In the genomic region with DNA sequence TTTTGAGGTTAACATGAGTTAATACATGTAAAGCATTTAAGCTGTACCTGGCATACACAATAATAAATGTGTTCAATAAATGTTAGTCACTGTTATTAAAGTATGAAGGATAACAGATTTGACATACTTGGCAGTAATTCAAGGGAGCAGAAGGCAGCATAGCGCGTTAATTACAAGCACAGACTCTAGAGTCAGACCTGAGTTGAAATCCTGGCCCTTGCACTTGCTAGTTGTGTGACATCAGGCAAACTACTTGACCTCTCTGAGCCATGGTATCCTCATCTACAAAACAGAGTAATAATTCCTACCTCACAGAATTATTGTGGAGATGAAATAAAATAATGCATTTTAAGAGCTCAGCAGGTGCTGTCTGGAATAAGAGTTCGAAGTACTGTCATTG, we compare ENCODE assay signal across 15 cellular contexts. TPM values are rescaled to one million over a fixed set of nuclear protein-coding genes. Genes with fewer than 3 reads are reported as not detected.
DNase-seq lines count a peak whose midpoint lies in the region; ATAC-seq, FAIRE-seq and TF ChIP-seq lines count a peak whose summit lies in the region.
"Had no signal": no experiment of that assay in that cellular context is flagged by ENCODE, and none has a peak within 500 bp of the region (broad histone marks: within the 10 kb centered on the region; RNA-seq: fewer than 3 reads in every experiment).

No MANE protein-coding gene starts in this region.

- H3K4me3 ChIP-seq in HEK293 (ENCODE audit: low read depth, low read length) (no peak overlapping the region), endothelial cell of umbilical vein (replicated peaks in 1 of 3; ENCODE audit: insufficient read depth in 1 of 3, low read depth in 1 of 3, low read length in 3 of 3) (no peak overlapping the region), stomach (no peak overlapping the region), HepG2 (replicated peaks in 1 of 3; ENCODE audit: insufficient read depth in 1 of 3, low read depth in 2 of 3, low read length in 3 of 3) (no peak overlapping the region)

- TF ChIP-seq EP300 in stomach (IDR thresholded peaks at IDR 0.05) (no peak), HepG2 (IDR thresholded peaks at IDR 0.05; ENCODE audit: low read depth in 2 of 2, low read length in 2 of 2) (no peak), HepG2 (CRISPR knock-in tag; IDR thresholded peaks at IDR 0.05; ENCODE audit: borderline replicate concordance) (no peak)

- no peak overlapping the region for H2AFZ ChIP-seq in endothelial cell of umbilical vein (ENCODE audit: low read depth, low read length)
- H2AFZ ChIP-seq in HepG2 (ENCODE audit: low read length): no peak overlapping the region

- no peak overlapping the region for H3K4me2 ChIP-seq in endothelial cell of umbilical vein (ENCODE audit: insufficient read depth, low read length)
- no peak overlapping the region for H3K4me2 ChIP-seq in HepG2 (ENCODE audit: low read depth, low read length)

- in situ Hi-C loops in HepG2 (cut with HindIII; ENCODE audit: extremely low pct_ligation_motif_present, low pct_unique_long_range_greater_than_20kb): no loop called here

- H4K20me1 ChIP-seq in endothelial cell of umbilical vein (replicated peaks; ENCODE audit: control insufficient read depth, extremely low read depth, insufficient read depth, low read length) (no peaks in the 10 kb centered on the region), HepG2 (ENCODE audit: insufficient read depth, low read length) (no peaks in the 10 kb centered on the region)

- DNase-seq in NCI-H69 (lab: John Stamatoyannopoulos, UW): peak; percentile 30
- DNase-seq in endothelial cell of umbilical vein (ENCODE audit: low read depth, low spot score): peak; percentile 23
- DNase-seq in stomach: no peak
- DNase-seq in stimulated activated CD4-positive, alpha-beta T cell treated with anti-CD3 and anti-CD28 coated beads, Interleukin-1b, Interleukin-23, amount 100 ng/mL, for 48 hours: no peak
- DNase-seq in HepG2 (ENCODE audit: low spot score): no peak
- DNase-seq: COR-L47, H7, NCI-H1930, NCI-H510A treated with DMSO at 0.1 percent for 48 hours, SHP77 treated with DMSO at 0.1 percent for 48 hours had no signal

- H3K4me1 ChIP-seq in HEK293 (ENCODE audit: control insufficient read depth, insufficient read depth, low read length) (0 out of 2 replicates have a peak, but pooled peaks cover 4% of the 10 kb centered on the region), endothelial cell of umbilical vein (ENCODE audit: control insufficient read depth, extremely low read depth, insufficient read depth, low read length) (peaks cover 53% of the 10 kb centered on the region), stomach (peaks cover 44 to 97% (median 69%) of the 10 kb centered on the region in 4 donors), HepG2 (ENCODE audit: insufficient read depth, low read length) (peaks cover 37% of the 10 kb centered on the region)

- FAIRE-seq in endothelial cell of umbilical vein (lab: Jason Lieb, UNC): no peak
- no peak for FAIRE-seq in HepG2 (lab: Jason Lieb, UNC)

- H3K9me1 ChIP-seq in endothelial cell of umbilical vein (replicated peaks; ENCODE audit: control insufficient read depth, extremely low read depth, insufficient read depth, low read length): no peaks in the 10 kb centered on the region

- H3K9ac ChIP-seq in endothelial cell of umbilical vein (replicated peaks; ENCODE audit: extremely low read depth, insufficient read depth, low read length): no peak overlapping the region
- no peak overlapping the region for H3K9ac ChIP-seq in HepG2 (ENCODE audit: insufficient read depth, low read depth, low read length)

- dilution Hi-C loops in endothelial cell of umbilical vein (cut with MboI; ENCODE audit: extremely low pct_ligation_motif_present, low sequenced_read_pairs): no loop called here

- H3K27ac ChIP-seq in HEK293 (ENCODE audit: extremely low read depth, low read depth, low read length) (no peak overlapping the region), endothelial cell of umbilical vein (ENCODE audit: insufficient read depth, low read depth, low read length) (no peak overlapping the region), stomach (peak overlapping the region in 3 of 5 donors; percentile 64 to 79 (median 78)), HepG2 (ENCODE audit: extremely low read length, insufficient read depth, low read length) (no peak overlapping the region)

- CTCF ChIA-PET in HEK293 (lab: Yijun Ruan, JAX): no interaction called here
- CTCF ChIA-PET in endothelial cell of umbilical vein (lab: Charles Lee): interaction anchor here (1.0 kb wide), 1 partner anchor 62 kb away, joined by 3 read pairs; no protein-coding TSS in a partner anchor
- CTCF ChIA-PET in HepG2 (lab: Yijun Ruan, JAX; ENCODE audit: low intra/inter-chr PET ratio, low total read pairs): no interaction called here

- TF ChIP-seq CTCF in HEK293 (tag by site-specific recombination; IDR thresholded peaks at IDR 0.05) (no peak), endothelial cell of umbilical vein (IDR thresholded peaks at IDR 0.05; ENCODE audit: extremely low read depth in 1 of 2, insufficient read depth in 1 of 2, low read depth in 1 of 2, low read length in 2 of 2) (no peak), stomach (IDR thresholded peaks at IDR 0.05) (no peak), HepG2 (CRISPR knock-in tag; IDR thresholded peaks at IDR 0.05) (no peak)

- 31 to 62% (median 49%) methylated on average over 3 of the region's 3 CpGs for WGBS in stomach, 5 donors
- WGBS in HepG2 (ENCODE audit: low lambda C conversion rate): 100% methylated on average over 3 of the region's 3 CpGs

- BruUV-seq in endothelial cell of umbilical vein (replicated peaks; lab: Mats Ljungman, UMichigan): no TSS peak
- BruUV-seq in HepG2 (replicated peaks; lab: Mats Ljungman, UMichigan): no TSS peak

- no peak for TF ChIP-seq RAD21 in HepG2 (CRISPR knock-in tag; IDR thresholded peaks at IDR 0.05)

- ATAC-seq in HepG2 (no peak), HG03457 (IDR thresholded peaks at IDR 0.05; ENCODE audit: unreplicated experiment) (no peak)

- POLR2A ChIA-PET in HEK293 (lab: Yijun Ruan, JAX): no interaction called here
- POLR2A ChIA-PET in endothelial cell of umbilical vein (lab: Charles Lee): no interaction called here
- POLR2A ChIA-PET in HepG2 (lab: Yijun Ruan, JAX): no interaction called here

- intact Hi-C loops in endothelial cell of umbilical vein (cut with micrococcal nuclease) (no loop called here), stomach (cut with DNase I; ENCODE audit: low total_unique reads) (no loop called here), HepG2 (cut with micrococcal nuclease; ENCODE audit: unreplicated experiment) (no loop called here)

- H3K27me3 ChIP-seq in endothelial cell of umbilical vein (ENCODE audit: control insufficient read depth in 2 of 2, insufficient read depth in 2 of 2, low read length in 2 of 2) (no peaks in the 10 kb centered on the region), stomach (no peaks in the 10 kb centered on the region), HepG2 (ENCODE audit: control insufficient read depth in 1 of 2, insufficient read depth in 2 of 2, low read length in 2 of 2) (no peaks in the 10 kb centered on the region)

- peaks cover 17% of the 10 kb centered on the region for H3K79me2 ChIP-seq in endothelial cell of umbilical vein (ENCODE audit: control insufficient read depth, insufficient read depth, low read length)
- peaks cover 7% of the 10 kb centered on the region for H3K79me2 ChIP-seq in HepG2 (ENCODE audit: insufficient read depth, low read length)

- H3K36me3 ChIP-seq in HEK293 (ENCODE audit: control insufficient read depth in 2 of 2, insufficient read depth in 1 of 2, low read length in 2 of 2) (no peaks in the 10 kb centered on the region), endothelial cell of umbilical vein (ENCODE audit: control insufficient read depth in 2 of 2, extremely low read depth in 1 of 2, insufficient read depth in 2 of 2, low read length in 2 of 2) (peaks cover 0 to 3% of the 10 kb centered on the region in 2 experiments), stomach (no peaks in the 10 kb centered on the region), HepG2 (replicated peaks in 1 of 2; ENCODE audit: control insufficient read depth in 1 of 2, insufficient read depth in 2 of 2, low read length in 2 of 2) (no peaks in the 10 kb centered on the region)

- H3K9me3 ChIP-seq in HEK293 (ENCODE audit: control insufficient read depth, insufficient read depth, low read depth, low read length) (no peaks in the 10 kb centered on the region), endothelial cell of umbilical vein (replicated peaks; ENCODE audit: control insufficient read depth, insufficient read depth, low read length) (no peaks in the 10 kb centered on the region), stomach (no peaks in the 10 kb centered on the region), HepG2 (ENCODE audit: low read length) (no peaks in the 10 kb centered on the region)

- no peak for TF ChIP-seq POLR2A in endothelial cell of umbilical vein (IDR thresholded peaks at IDR 0.05; ENCODE audit: low read depth, low read length)
- TF ChIP-seq POLR2A in stomach (IDR thresholded peaks at IDR 0.05): no peak
- TF ChIP-seq POLR2A in HepG2 (IDR thresholded peaks at IDR 0.05; ENCODE audit: insufficient read depth in 1 of 2, low read depth in 2 of 2, low read length in 2 of 2): no peak

RNA-seq across cellular contexts. Expression of gene IFT122, which starts 5.4 kb away (rescaled TPM):
- total RNA-seq in endothelial cell of umbilical vein: 36.6 and 41.7 TPM in 2 replicates
- 38.4 and 44.3 TPM in 2 replicates for polyA plus RNA-seq in endothelial cell of umbilical vein
- polyA plus RNA-seq in endothelial cell of umbilical vein (2011; cell fraction: cytosol; rRNA removed): 26.1 and 28.0 TPM in 2 replicates
- 105 and 116 TPM in 2 replicates for polyA plus RNA-seq in endothelial cell of umbilical vein (2011; cell fraction: nucleus; rRNA removed)
- 18.0 and 23.9 TPM in 2 replicates for polyA plus RNA-seq in endothelial cell of umbilical vein (2012)
- polyA minus RNA-seq in endothelial cell of umbilical vein: 67.1 and 91.1 TPM in 2 replicates
- polyA minus RNA-seq in endothelial cell of umbilical vein (2011; cell fraction: cytosol; rRNA and poly(A)+ RNA removed): 9.4 TPM
- 56.9 and 73.7 TPM in 2 replicates for polyA minus RNA-seq in endothelial cell of umbilical vein (2011; cell fraction: nucleus; rRNA and poly(A)+ RNA removed)
- 100 to 1,000 TPM in 2 of 5 donors, 10 to 100 TPM in 2, 1 to 10 TPM in 1; 9.9 to 163 (median 61.5) TPM for total RNA-seq in stomach
- 10 to 100 TPM; 12.3 to 17.0 (median 13.9) TPM for polyA plus RNA-seq in stomach
- total RNA-seq in HepG2 (2016; rRNA removed; fragmentation: Illumina TruSeq; extraction: Trizol): 10.3 and 10.8 TPM in 2 replicates
- 1.7 and 3.1 TPM in 2 replicates for total RNA-seq in HepG2 (2016; cell fraction: cytosol; rRNA removed; fragmentation: Illumina TruSeq; extraction: Trizol; ENCODE audit: low read depth)
- total RNA-seq in HepG2 (2016; cell fraction: insoluble cytoplasmic fraction; rRNA removed; fragmentation: Illumina TruSeq; extraction: Trizol): 9.7 and 10.0 TPM in 2 replicates
- total RNA-seq in HepG2 (2016; cell fraction: membrane; rRNA removed; fragmentation: Illumina TruSeq; extraction: Trizol): 3.2 and 3.8 TPM in 2 replicates
- total RNA-seq in HepG2 (2016; cell fraction: nucleus; rRNA removed; fragmentation: Illumina TruSeq; extraction: Trizol): 13.1 and 17.6 TPM in 2 replicates
- polyA plus RNA-seq in HepG2 (2011; rRNA removed): 9.1 and 10.1 TPM in 2 replicates
- 6.0 and 7.1 TPM in 2 replicates for polyA plus RNA-seq in HepG2 (2011; cell fraction: cytosol; rRNA removed)
- polyA plus RNA-seq in HepG2 (2011; cell fraction: nucleus; rRNA removed): 39.5 and 68.7 TPM in 2 replicates
- polyA plus RNA-seq in HepG2 (2012): 8.5 and 8.9 TPM in 2 replicates
- polyA plus RNA-seq in HepG2 (2016; cell fraction: cytosol; fragmentation: Illumina TruSeq; extraction: Trizol; ENCODE audit: low read depth): 1.0 and 2.0 TPM in 2 replicates
- polyA plus RNA-seq in HepG2 (2016; cell fraction: insoluble cytoplasmic fraction; fragmentation: Illumina TruSeq; extraction: Trizol; ENCODE audit: low read depth): 6.8 and 7.9 TPM in 2 replicates
- polyA plus RNA-seq in HepG2 (2016; cell fraction: membrane; fragmentation: Illumina TruSeq; extraction: Trizol; ENCODE audit: low read depth): 1.5 and 2.2 TPM in 2 replicates
- 31.1 and 32.0 TPM in 2 replicates for polyA plus RNA-seq in HepG2 (2016; cell fraction: nucleus; fragmentation: Illumina TruSeq; extraction: Trizol; ENCODE audit: insufficient read depth, low read depth)
- 44.2 and 53.6 TPM in 2 replicates for polyA minus RNA-seq in HepG2 (2011; rRNA and poly(A)+ RNA removed; ENCODE audit: low replicate concordance)
- 4.7 and 7.2 TPM in 2 replicates for polyA minus RNA-seq in HepG2 (2011; cell fraction: cytosol; rRNA and poly(A)+ RNA removed)
- 22.0 and 30.6 TPM in 2 replicates for polyA minus RNA-seq in HepG2 (2011; cell fraction: nucleus; rRNA and poly(A)+ RNA removed)

RNA-seq across cellular contexts. Expression of gene MBD4, which starts 5.7 kb away (rescaled TPM):
- total RNA-seq in endothelial cell of umbilical vein: 33.2 and 39.5 TPM in 2 replicates
- polyA plus RNA-seq in endothelial cell of umbilical vein: 11.0 and 17.4 TPM in 2 replicates
- polyA plus RNA-seq in endothelial cell of umbilical vein (2011; cell fraction: cytosol; rRNA removed): 19.7 and 19.8 TPM in 2 replicates
- 54.2 and 68.8 TPM in 2 replicates for polyA plus RNA-seq in endothelial cell of umbilical vein (2011; cell fraction: nucleus; rRNA removed)
- polyA plus RNA-seq in endothelial cell of umbilical vein (2012): 16.1 and 22.9 TPM in 2 replicates
- 14.0 and 16.5 TPM in 2 replicates for polyA minus RNA-seq in endothelial cell of umbilical vein
- polyA minus RNA-seq in endothelial cell of umbilical vein (2011; cell fraction: cytosol; rRNA and poly(A)+ RNA removed): 28.5 TPM
- polyA minus RNA-seq in endothelial cell of umbilical vein (2011; cell fraction: nucleus; rRNA and poly(A)+ RNA removed): 35.0 and 41.0 TPM in 2 replicates
- 10 to 100 TPM in 4 of 5 donors, 1 to 10 TPM in 1; 5.8 to 74.1 (median 40.6) TPM for total RNA-seq in stomach
- 10 to 100 TPM; 13.8 to 23.4 (median 20.1) TPM for polyA plus RNA-seq in stomach
- total RNA-seq in HepG2 (2016; rRNA removed; fragmentation: Illumina TruSeq; extraction: Trizol): 25.3 and 26.9 TPM in 2 replicates
- total RNA-seq in HepG2 (2016; cell fraction: cytosol; rRNA removed; fragmentation: Illumina TruSeq; extraction: Trizol; ENCODE audit: low read depth): 5.2 and 7.0 TPM in 2 replicates
- 25.0 and 27.0 TPM in 2 replicates for total RNA-seq in HepG2 (2016; cell fraction: insoluble cytoplasmic fraction; rRNA removed; fragmentation: Illumina TruSeq; extraction: Trizol)
- 11.5 and 12.6 TPM in 2 replicates for total RNA-seq in HepG2 (2016; cell fraction: membrane; rRNA removed; fragmentation: Illumina TruSeq; extraction: Trizol)
- 30.2 and 35.1 TPM in 2 replicates for total RNA-seq in HepG2 (2016; cell fraction: nucleus; rRNA removed; fragmentation: Illumina TruSeq; extraction: Trizol)
- polyA plus RNA-seq in HepG2 (2011; rRNA removed): 13.7 and 14.9 TPM in 2 replicates
- 4.8 and 4.9 TPM in 2 replicates for polyA plus RNA-seq in HepG2 (2011; cell fraction: cytosol; rRNA removed)
- polyA plus RNA-seq in HepG2 (2011; cell fraction: nucleus; rRNA removed): 22.5 and 26.7 TPM in 2 replicates
- polyA plus RNA-seq in HepG2 (2012): 10.8 and 12.2 TPM in 2 replicates
- 1.9 and 2.1 TPM in 2 replicates for polyA plus RNA-seq in HepG2 (2016; cell fraction: cytosol; fragmentation: Illumina TruSeq; extraction: Trizol; ENCODE audit: low read depth)
- 21.7 and 24.1 TPM in 2 replicates for polyA plus RNA-seq in HepG2 (2016; cell fraction: insoluble cytoplasmic fraction; fragmentation: Illumina TruSeq; extraction: Trizol; ENCODE audit: low read depth)
- 4.6 and 5.5 TPM in 2 replicates for polyA plus RNA-seq in HepG2 (2016; cell fraction: membrane; fragmentation: Illumina TruSeq; extraction: Trizol; ENCODE audit: low read depth)
- 43.7 and 51.7 TPM in 2 replicates for polyA plus RNA-seq in HepG2 (2016; cell fraction: nucleus; fragmentation: Illumina TruSeq; extraction: Trizol; ENCODE audit: insufficient read depth, low read depth)
- polyA minus RNA-seq in HepG2 (2011; rRNA and poly(A)+ RNA removed; ENCODE audit: low replicate concordance): 6.9 and 16.7 TPM in 2 replicates
- polyA minus RNA-seq in HepG2 (2011; cell fraction: cytosol; rRNA and poly(A)+ RNA removed): 4.8 and 6.9 TPM in 2 replicates
- 32.4 and 39.8 TPM in 2 replicates for polyA minus RNA-seq in HepG2 (2011; cell fraction: nucleus; rRNA and poly(A)+ RNA removed)

RNA-seq across cellular contexts. Expression of gene EFCAB12, which starts 17.0 kb away (rescaled TPM):
- total RNA-seq in endothelial cell of umbilical vein (0.25 and 0.49 TPM in 2 replicates), stomach (1 to 10 TPM in 1 of 5 donors, under 1 TPM in 2, not detected in 2; 0.72 to 4.0 (median 0.92) TPM), HepG2 (2016; rRNA removed; fragmentation: Illumina TruSeq; extraction: Trizol) (0.11 and 0.31 TPM in 2 replicates)
- polyA plus RNA-seq in endothelial cell of umbilical vein (0.15 and 0.19 TPM in 2 replicates), stomach (1 to 10 TPM in 2 of 3 donors, under 1 TPM in 1; 0.33 to 2.7 (median 2.6) TPM), HepG2 (2011; rRNA removed) (2.4 and 2.9 TPM in 2 replicates)
- 0.05 and 0.10 TPM in 2 replicates for polyA plus RNA-seq in endothelial cell of umbilical vein (2011; cell fraction: cytosol; rRNA removed)
- 0.88 and 1.0 TPM in 2 replicates for polyA plus RNA-seq in endothelial cell of umbilical vein (2011; cell fraction: nucleus; rRNA removed)
- polyA plus RNA-seq in endothelial cell of umbilical vein (2012): 0.12 and 0.14 TPM in 2 replicates
- 0.10 TPM in 1 of 2 replicates, not detected in the other for polyA minus RNA-seq in endothelial cell of umbilical vein
- polyA minus RNA-seq in endothelial cell of umbilical vein (2011; cell fraction: cytosol; rRNA and poly(A)+ RNA removed): not detected
- polyA minus RNA-seq in endothelial cell of umbilical vein (2011; cell fraction: nucleus; rRNA and poly(A)+ RNA removed): 0.43 and 0.82 TPM in 2 replicates
- 0.18 TPM in 1 of 2 replicates, not detected in the other for total RNA-seq in HepG2 (2016; cell fraction: cytosol; rRNA removed; fragmentation: Illumina TruSeq; extraction: Trizol; ENCODE audit: low read depth)
- 0.07 and 0.26 TPM in 2 replicates for total RNA-seq in HepG2 (2016; cell fraction: insoluble cytoplasmic fraction; rRNA removed; fragmentation: Illumina TruSeq; extraction: Trizol)
- total RNA-seq in HepG2 (2016; cell fraction: membrane; rRNA removed; fragmentation: Illumina TruSeq; extraction: Trizol): 0.14 and 0.15 TPM in 2 replicates
- total RNA-seq in HepG2 (2016; cell fraction: nucleus; rRNA removed; fragmentation: Illumina TruSeq; extraction: Trizol): 0.34 and 0.50 TPM in 2 replicates
- polyA plus RNA-seq in HepG2 (2011; cell fraction: cytosol; rRNA removed): 1.3 and 1.4 TPM in 2 replicates
- 9.6 and 10.2 TPM in 2 replicates for polyA plus RNA-seq in HepG2 (2011; cell fraction: nucleus; rRNA removed)
- polyA plus RNA-seq in HepG2 (2012): 2.4 and 3.5 TPM in 2 replicates
- 0.06 and 0.17 TPM in 2 replicates for polyA plus RNA-seq in HepG2 (2016; cell fraction: cytosol; fragmentation: Illumina TruSeq; extraction: Trizol; ENCODE audit: low read depth)
- 0.33 and 0.35 TPM in 2 replicates for polyA plus RNA-seq in HepG2 (2016; cell fraction: insoluble cytoplasmic fraction; fragmentation: Illumina TruSeq; extraction: Trizol; ENCODE audit: low read depth)
- polyA plus RNA-seq in HepG2 (2016; cell fraction: membrane; fragmentation: Illumina TruSeq; extraction: Trizol; ENCODE audit: low read depth): 0.15 and 0.24 TPM in 2 replicates
- polyA plus RNA-seq in HepG2 (2016; cell fraction: nucleus; fragmentation: Illumina TruSeq; extraction: Trizol; ENCODE audit: insufficient read depth, low read depth): 0.92 and 1.5 TPM in 2 replicates
- polyA minus RNA-seq in HepG2 (2011; rRNA and poly(A)+ RNA removed; ENCODE audit: low replicate concordance): 1.9 and 2.0 TPM in 2 replicates
- polyA minus RNA-seq in HepG2 (2011; cell fraction: cytosol; rRNA and poly(A)+ RNA removed): 0.70 and 0.89 TPM in 2 replicates
- polyA minus RNA-seq in HepG2 (2011; cell fraction: nucleus; rRNA and poly(A)+ RNA removed): 3.9 and 4.8 TPM in 2 replicates
- total RNA-seq: HT1080, RPMI7951 had no signal
- polyA plus RNA-seq: CD14-positive monocyte had no signal

Comparison
In these comparisons a context has a peak if more than half of its experiments do, and no peak if none do; other contexts are left out.
1. H3K27ac ChIP-seq: peak in stomach (3 of 5); none in HEK293 (single experiment), endothelial cell of umbilical vein (single experiment) and HepG2 (single experiment).
2. DNase-seq: peak in NCI-H69 (single experiment) and endothelial cell of umbilical vein (single experiment); none in stomach (single experiment), stimulated activated CD4-positive, alpha-beta T cell treated with anti-CD3 and anti-CD28 coated beads, Interleukin-1b, Interleukin-23, amount 100 ng/mL, for 48 hours (single experiment) and HepG2 (single experiment).